27 cellular contexts compared by ENCODE assay signal in genomic region chr9:37468620-37469019, GRCh38.
"Had no signal": no experiment of that assay in that cellular context is flagged by ENCODE, and none has a peak within 500 bp of the region (broad histone marks: within the 10 kb centered on the region; RNA-seq: fewer than 3 reads in every experiment).

No MANE protein-coding gene starts in this region.

- H3K9me3 Mint-ChIP-seq: activated naive CD8-positive, alpha-beta T cell treated with anti-CD3 and anti-CD28 coated beads, Interleukin-2, amount 10 ng/mL, durations not matched to agents 7 days and 5 days; natural killer cell; stimulated activated naive B cell treated with anti-CD40 and anti-IgM and Interleukin-4, amounts not matched to agents 10 μg/mL and 1 μg/mL and 100 μg/mL, for 72 hours had no signal

- H3K4me3 ChIP-seq: ascending aorta, cardiac muscle cell, coronary artery, dorsolateral prefrontal cortex, gastroesophageal sphincter, skin epidermis, stomach, thyroid gland, upper lobe of left lung, vagina had no signal

- H3K36me3 Mint-ChIP-seq: brain, immature natural killer cell, natural killer cell had no signal

- H3K27ac ChIP-seq: ascending aorta, cardiac muscle cell, coronary artery, dorsolateral prefrontal cortex, gastroesophageal sphincter, skin epidermis, stomach, thyroid gland, upper lobe of left lung, vagina had no signal

- H3K27ac Mint-ChIP-seq: activated naive CD4-positive, alpha-beta T cell treated with anti-CD3 and anti-CD28 coated beads for 36 hours; activated naive CD8-positive, alpha-beta T cell treated with anti-CD3 and anti-CD28 coated beads, Interleukin-2, amount 10 ng/mL, durations not matched to agents 7 days and 5 days; brain; immature natural killer cell; natural killer cell; stimulated activated naive B cell treated with anti-CD40 and anti-IgM and Interleukin-4, amounts not matched to agents 10 μg/mL and 1 μg/mL and 100 μg/mL, for 72 hours had no signal

- H3K36me3 ChIP-seq: ascending aorta, cardiac muscle cell, gastroesophageal sphincter, stomach, thyroid gland, upper lobe of left lung, vagina had no signal

- ATAC-seq: gastroesophageal sphincter; natural killer cell; sciatic nerve; stimulated activated naive B cell treated with anti-CD40 and anti-IgM and Interleukin-4, amounts not matched to agents 10 μg/mL and 1 μg/mL and 100 μg/mL, for 72 hours had no signal

- FAIRE-seq: kidney had no signal

- H3K4me3 Mint-ChIP-seq: activated naive CD4-positive, alpha-beta T cell treated with anti-CD3 and anti-CD28 coated beads for 36 hours; activated naive CD8-positive, alpha-beta T cell treated with anti-CD3 and anti-CD28 coated beads, Interleukin-2, amount 10 ng/mL, durations not matched to agents 7 days and 5 days; natural killer cell; stimulated activated naive B cell treated with anti-CD40 and anti-IgM and Interleukin-4, amounts not matched to agents 10 μg/mL and 1 μg/mL and 100 μg/mL, for 72 hours had no signal

- H3K27me3 Mint-ChIP-seq: activated naive CD8-positive, alpha-beta T cell treated with anti-CD3 and anti-CD28 coated beads, Interleukin-2, amount 10 ng/mL, durations not matched to agents 7 days and 5 days; stimulated activated naive B cell treated with anti-CD40 and anti-IgM and Interleukin-4, amounts not matched to agents 10 μg/mL and 1 μg/mL and 100 μg/mL, for 72 hours had no signal

- H3K9me3 ChIP-seq: ascending aorta, gastroesophageal sphincter, stomach, thyroid gland, upper lobe of left lung, vagina had no signal

- DNase-seq: activated CD4-positive, alpha-beta T cell treated with anti-CD3 and anti-CD28 coated beads for 4 hours; activated CD4-positive, alpha-beta T cell treated with anti-CD3 and anti-CD28 coated beads, Interleukin-2, amount 50 U/mL, for 4 hours; activated effector memory CD4-positive, alpha-beta T cell treated with Interleukin-2 at 50 U/mL for 16 hours; activated naive CD4-positive, alpha-beta T cell treated with anti-CD3 and anti-CD28 coated beads for 36 hours; activated naive CD8-positive, alpha-beta T cell treated with anti-CD3 and anti-CD28 coated beads, Interleukin-2, amount 10 ng/mL, durations not matched to agents 7 days and 5 days; activated T-cell treated with anti-CD3 and anti-CD28 coated beads for 4 hours; cerebellar nuclear complex; dorsolateral prefrontal cortex; effector memory CD4-positive, alpha-beta T cell; head of caudate nucleus; hippocampal formation; immature natural killer cell; kidney; natural killer cell; stimulated activated CD4-positive, alpha-beta T cell treated with anti-CD3 and anti-CD28 coated beads, Interleukin-1b, Interleukin-23, amount 100 ng/mL, for 48 hours; stimulated activated naive B cell treated with anti-CD40 and anti-IgM and Interleukin-4, amounts not matched to agents 10 μg/mL and 1 μg/mL and 100 μg/mL, for 72 hours; stomach; thyroid gland had no signal

- H3K27me3 ChIP-seq: ascending aorta, cardiac muscle cell, dorsolateral prefrontal cortex, gastroesophageal sphincter, stomach, thyroid gland, upper lobe of left lung, vagina had no signal
